11 cellular contexts compared by ENCODE assay signal in genomic region chr11:34449013-34449412, GRCh38. TPM values are rescaled to one million over a fixed set of nuclear protein-coding genes. Genes with fewer than 3 reads are reported as not detected.
DNase-seq lines count a peak whose midpoint lies in the region; ATAC-seq and TF ChIP-seq lines count a peak whose summit lies in the region.
"Had no signal": no experiment of that assay in that cellular context is flagged by ENCODE, and none has a peak within 500 bp of the region (broad histone marks: within the 10 kb centered on the region; RNA-seq: fewer than 3 reads in every experiment).

No MANE protein-coding gene starts in this region.

- no peak for TF ChIP-seq CTCF in activated B cell treated with CpG ODN at 0.5 μM for 24 hours (IDR thresholded peaks at IDR 0.05)
- TF ChIP-seq CTCF in neutrophil (IDR thresholded peaks at IDR 0.05): no peak
- no peak for TF ChIP-seq CTCF in H9 (conservative IDR thresholded peaks at IDR 0.05)

- H3K9me3 Mint-ChIP-seq in activated B cell treated with CpG ODN at 0.5 μM for 24 hours (no peaks in the 10 kb centered on the region), H9 (no peaks in the 10 kb centered on the region)
- H3K9me3 Mint-ChIP-seq: dendritic cell treated with granulocyte-macrophage colony-stimulating factor and Interleukin-4, amounts not matched to agents 40 ng/mL and 50 ng/mL, for 4 days; T-helper 1 cell treated with Interleukin-12 subunit alpha and Interleukin-12 subunit beta and Interleukin-4 antibody, amounts not matched to agents 30 μg/mL and 1 μg/mL, for 36 hours had no signal

- no peak overlapping the region for H3K14ac ChIP-seq in H9 (ENCODE audit: insufficient read depth, low read length)

- peaks cover 13% of the 10 kb centered on the region for H3K36me3 ChIP-seq in neutrophil

- H3K23ac ChIP-seq in H9 (ENCODE audit: insufficient read length, low read depth, low read length): no peak overlapping the region

- H3K27me3 Mint-ChIP-seq in activated B cell treated with CpG ODN at 0.5 μM for 24 hours (no peaks in the 10 kb centered on the region), H9 (ENCODE audit: low read depth) (no peaks in the 10 kb centered on the region)
- H3K27me3 Mint-ChIP-seq: dendritic cell treated with granulocyte-macrophage colony-stimulating factor and Interleukin-4, amounts not matched to agents 40 ng/mL and 50 ng/mL, for 4 days had no signal

- no peak overlapping the region for H2BK20ac ChIP-seq in H9 (ENCODE audit: low read depth, low read length, poor library complexity, severe bottlenecking)

- no peak overlapping the region for H2BK5ac ChIP-seq in H9 (ENCODE audit: insufficient read length, low read length)

- no peak overlapping the region for H2AK5ac ChIP-seq in H9 (ENCODE audit: insufficient read length, low read length)

- no peak overlapping the region for H3K56ac ChIP-seq in H9 (ENCODE audit: insufficient read length, low read depth, low read length)

- no peaks in the 10 kb centered on the region for H3K9me3 ChIP-seq in neutrophil
- no peaks in the 10 kb centered on the region for H3K9me3 ChIP-seq in H9 (ENCODE audit: control insufficient read depth, low read depth, low read length)

- H2BK12ac ChIP-seq in H9 (ENCODE audit: insufficient read length, low read depth, low read length): no peak overlapping the region

- no CpG with 5 or more reads among the region's 3 CpGs for WGBS in H9 (ENCODE audit: extremely low coverage, insufficient read length, low lambda C conversion rate)

- H3K79me1 ChIP-seq in H9 (ENCODE audit: insufficient read depth, low read depth, low read length, poor library complexity, severe bottlenecking): no peaks in the 10 kb centered on the region

- peaks cover 53% of the 10 kb centered on the region for H3K4me1 Mint-ChIP-seq in activated B cell treated with CpG ODN at 0.5 μM for 24 hours
- no peaks in the 10 kb centered on the region for H3K4me1 Mint-ChIP-seq in H9

- no peak overlapping the region for H3K4ac ChIP-seq in H9 (ENCODE audit: low read depth, low read length)

- H2BK120ac ChIP-seq in H9 (ENCODE audit: low read depth, low read length, poor library complexity, severe bottlenecking): no peak overlapping the region

- ATAC-seq in HG03175 (IDR thresholded peaks at IDR 0.05; ENCODE audit: unreplicated experiment) (peak; percentile 61), activated B cell treated with CpG ODN at 0.5 μM for 24 hours (ENCODE audit: low read depth) (peak; percentile 62), HG03045 (IDR thresholded peaks at IDR 0.05; ENCODE audit: unreplicated experiment) (no peak)

- H3K9ac ChIP-seq in H9 (ENCODE audit: extremely low read depth, insufficient read length, low read length): no peak overlapping the region

- no peaks in the 10 kb centered on the region for H3K79me2 ChIP-seq in H9 (ENCODE audit: insufficient read depth, low read length)

- peak overlapping the region; percentile 27 to 49 for H3K4me3 ChIP-seq in neutrophil (ENCODE audit: low read depth in 1 of 2, low read length in 1 of 2)

- no peaks in the 10 kb centered on the region for H4K20me1 ChIP-seq in H9 (ENCODE audit: control insufficient read depth, insufficient read depth, insufficient read length)

- POLR2A ChIA-PET in activated B cell treated with CpG ODN at 0.5 μM for 24 hours (lab: Charles Lee): interaction anchor here (1.0 kb wide), 2 partner anchors 10 to 40 kb away, joined by 3 to 4 read pairs; partner anchors contain the start of gene CAT

- H3K4me3 Mint-ChIP-seq in activated B cell treated with CpG ODN at 0.5 μM for 24 hours: peak overlapping the region; percentile 30
- H3K4me3 Mint-ChIP-seq in H9: no peak overlapping the region
- H3K4me3 Mint-ChIP-seq: dendritic cell treated with granulocyte-macrophage colony-stimulating factor and Interleukin-4, amounts not matched to agents 40 ng/mL and 50 ng/mL, for 4 days; T-helper 1 cell treated with Interleukin-12 subunit alpha and Interleukin-12 subunit beta and Interleukin-4 antibody, amounts not matched to agents 30 μg/mL and 1 μg/mL, for 36 hours had no signal

- no peak overlapping the region for H4K5ac ChIP-seq in H9 (ENCODE audit: insufficient read length, low read depth, low read length)

- intact Hi-C loops in activated B cell treated with CpG ODN at 0.5 μM for 24 hours (cut with micrococcal nuclease): loop anchor here (1.0 kb wide), 1 partner anchor 10 kb away; no protein-coding TSS in a partner anchor

- H3K18ac ChIP-seq in H9 (ENCODE audit: insufficient read length, low read depth, low read length): no peak overlapping the region

- H3K36me3 Mint-ChIP-seq in activated B cell treated with CpG ODN at 0.5 μM for 24 hours (ENCODE audit: low read depth): peaks cover 63% of the 10 kb centered on the region
- peaks cover 0 to 30% (median 0%) of the 10 kb centered on the region in 3 experiments; a peak in 3 of 7 replicates for H3K36me3 Mint-ChIP-seq in H9 (ENCODE audit: insufficient read depth in 1 of 3, low read depth in 3 of 3)

- CTCF ChIA-PET in activated B cell treated with CpG ODN at 0.5 μM for 24 hours (lab: Charles Lee): no interaction called here

- no peaks in the 10 kb centered on the region for H3K27me3 ChIP-seq in neutrophil
- no peaks in the 10 kb centered on the region for H3K27me3 ChIP-seq in H9 (ENCODE audit: insufficient read depth, low read length)

- no peak overlapping the region for H2BK15ac ChIP-seq in H9 (ENCODE audit: low read depth, low read length)

- H3K23me2 ChIP-seq in H9 (ENCODE audit: insufficient read length, low read depth, low read length, poor library complexity, severe bottlenecking): no peaks in the 10 kb centered on the region

- no peak overlapping the region for H2AFZ ChIP-seq in H9 (ENCODE audit: low read length)

- H3T11ph ChIP-seq in H9 (ENCODE audit: low read length): no peak overlapping the region

- H3K27ac Mint-ChIP-seq in activated B cell treated with CpG ODN at 0.5 μM for 24 hours: peak overlapping the region; percentile 47
- H3K27ac Mint-ChIP-seq in H9: no peak overlapping the region
- H3K27ac Mint-ChIP-seq: dendritic cell treated with granulocyte-macrophage colony-stimulating factor and Interleukin-4, amounts not matched to agents 40 ng/mL and 50 ng/mL, for 4 days; T-helper 1 cell treated with Interleukin-12 subunit alpha and Interleukin-12 subunit beta and Interleukin-4 antibody, amounts not matched to agents 30 μg/mL and 1 μg/mL, for 36 hours had no signal

- no peak overlapping the region for H4K91ac ChIP-seq in H9 (ENCODE audit: insufficient read length, low read depth, low read length)

- H3K27ac ChIP-seq in neutrophil (peak overlapping the region; percentile 93), H9 (ENCODE audit: insufficient read length, low read depth, low read length) (no peak overlapping the region)

- H3K4me1 ChIP-seq in neutrophil (ENCODE audit: control insufficient read depth in 1 of 2, insufficient read depth in 1 of 2, low read depth in 1 of 2, low read length in 1 of 2): peaks cover 98 to 99% of the 10 kb centered on the region in 2 experiments
- no peaks in the 10 kb centered on the region for H3K4me1 ChIP-seq in H9 (ENCODE audit: insufficient read depth, low read length)

- H4K8ac ChIP-seq in H9 (replicated peaks; ENCODE audit: insufficient read length, low read depth, low read length): no peak overlapping the region

- DNase-seq in NOMO-1 treated with DMSO at 0.1 percent for 48 hours (lab: John Stamatoyannopoulos, UW; ENCODE audit: unreplicated experiment) (peak; percentile 65), NOMO-1 treated with dmso at 0.1 percent for 144 hours (lab: John Stamatoyannopoulos, UW; ENCODE audit: unreplicated experiment) (no peak), activated B cell treated with CpG ODN at 0.5 μM for 24 hours (no peak), H9 (no peak)
- DNase-seq in stimulated activated CD4-positive, alpha-beta T cell treated with anti-CD3 and anti-CD28 coated beads, Interleukin-4, amount 100 ng/mL, for 1 hour: no peak
- DNase-seq: activated effector memory CD4-positive, alpha-beta T cell treated with anti-CD3 and anti-CD28 coated beads, Interleukin-2, amount 50 U/mL, for 16 hours had no signal

- no peak overlapping the region for H3K4me2 ChIP-seq in H9 (ENCODE audit: insufficient read depth, insufficient read length, low read length)

RNA-seq across cellular contexts. Expression of gene CAT, which starts 10.3 kb away (rescaled TPM):
- 79.8 and 81.2 TPM in 2 replicates for total RNA-seq in activated B cell treated with CpG ODN at 0.5 μM for 24 hours
- total RNA-seq in H9 (2021): 9.9 and 10.4 TPM in 2 replicates
